Comparison of ENCODE assay signal across 10 cellular contexts in genomic region chr3:71512000-71512399, GRCh38.
A peak's percentile ranks its signal among the peaks of the same experiment; 100 is the strongest.
DNase-seq lines count a peak whose midpoint lies in the region; ATAC-seq and TF ChIP-seq lines count a peak whose summit lies in the region.
"Had no signal": no experiment of that assay in that cellular context is flagged by ENCODE, and none has a peak within 500 bp of the region (broad histone marks: within the 10 kb centered on the region; RNA-seq: fewer than 3 reads in every experiment).

No MANE protein-coding gene starts in this region.

- no peak overlapping the region for H2AK5ac ChIP-seq in H9 (ENCODE audit: insufficient read length, low read length)

- no peak overlapping the region for H3T11ph ChIP-seq in H9 (ENCODE audit: low read length)

- H3K27me3 Mint-ChIP-seq in H9 (ENCODE audit: low read depth) = no peaks in the 10 kb centered on the region

- H3K4me1 ChIP-seq in H9 (ENCODE audit: insufficient read depth, low read length) = 0 out of 2 replicates have a peak, but pooled peaks cover 3% of the 10 kb centered on the region
- H3K4me1 ChIP-seq in HAP-1 = peaks cover 12% of the 10 kb centered on the region

- peaks cover 19 to 22% of the 10 kb centered on the region in 2 experiments for H3K4me1 Mint-ChIP-seq in H9

- no peaks in the 10 kb centered on the region for H3K9me3 ChIP-seq in H9 (ENCODE audit: control insufficient read depth, low read depth, low read length)
- H3K9me3 ChIP-seq in HAP-1 = no peaks in the 10 kb centered on the region

- H3K23ac ChIP-seq in H9 (ENCODE audit: insufficient read length, low read depth, low read length) = no peak overlapping the region

- H3K27ac ChIP-seq in H9 (ENCODE audit: insufficient read length, low read depth, low read length) = no peak overlapping the region
- H3K27ac ChIP-seq: cardiac muscle cell had no signal

- no peaks in the 10 kb centered on the region for H3K36me3 ChIP-seq in HAP-1 (replicated peaks)
- H3K36me3 ChIP-seq: cardiac muscle cell had no signal

- no peak overlapping the region for H2BK5ac ChIP-seq in H9 (ENCODE audit: insufficient read length, low read length)

- peak; percentile 81 for ATAC-seq in left colon

- H3K4me2 ChIP-seq in H9 (ENCODE audit: insufficient read depth, insufficient read length, low read length) = no peak overlapping the region

- no peak overlapping the region for H4K91ac ChIP-seq in H9 (ENCODE audit: insufficient read length, low read depth, low read length)

- peak; percentile 46; the same call in 2 of the 3 replicates for TF ChIP-seq CTCF in GM12872 (IDR thresholded peaks at IDR 0.05; ENCODE audit: insufficient read depth, low read depth, low read length)
- TF ChIP-seq CTCF in H9 (conservative IDR thresholded peaks at IDR 0.05) = peak; percentile 74

- no peaks in the 10 kb centered on the region for H3K9me3 Mint-ChIP-seq in H9

- H3K79me2 ChIP-seq in H9 (ENCODE audit: insufficient read depth, low read length) = no peaks in the 10 kb centered on the region

- H3K56ac ChIP-seq in H9 (ENCODE audit: insufficient read length, low read depth, low read length) = no peak overlapping the region

- no peak overlapping the region for H2BK20ac ChIP-seq in H9 (ENCODE audit: low read depth, low read length, poor library complexity, severe bottlenecking)

- H3K4me3 ChIP-seq in HAP-1 = no peak overlapping the region
- H3K4me3 ChIP-seq: cardiac muscle cell, skin epidermis had no signal

- H3K4me3 Mint-ChIP-seq in H9 = no peak overlapping the region

- no peaks in the 10 kb centered on the region for H3K23me2 ChIP-seq in H9 (ENCODE audit: insufficient read length, low read depth, low read length, poor library complexity, severe bottlenecking)

- DNase-seq in H9 = peak; percentile 46
- peak; percentile 32 for DNase-seq in activated CD4-positive, alpha-beta T cell treated with anti-CD3 and anti-CD28 coated beads for 48 hours
- DNase-seq in left colon = peak in 1 of 2 donors; percentile 17
- DNase-seq in NCI-H1105 (lab: John Stamatoyannopoulos, UW) = no peak
- no peak for DNase-seq in HK-2 (ENCODE audit: unreplicated experiment)
- no peak for DNase-seq in HAP-1 (ENCODE audit: low spot score in 2 of 2)
- DNase-seq in posterior vena cava (ENCODE audit: low spot score) = no peak

- no peak overlapping the region for H2BK15ac ChIP-seq in H9 (ENCODE audit: low read depth, low read length)

- in situ Hi-C loops in HAP-1 (cut with MboI; ENCODE audit: low sequenced_read_pairs) = no loop called here

- no peak overlapping the region for H3K9ac ChIP-seq in H9 (ENCODE audit: extremely low read depth, insufficient read length, low read length)

- H3K27me3 ChIP-seq in H9 (ENCODE audit: insufficient read depth, low read length) (no peaks in the 10 kb centered on the region), HAP-1 (ENCODE audit: low read depth) (no peaks in the 10 kb centered on the region)
- H3K27me3 ChIP-seq: cardiac muscle cell had no signal

- H3K36me3 Mint-ChIP-seq in H9 (ENCODE audit: insufficient read depth in 1 of 3, low read depth in 3 of 3) = no peaks in the 10 kb centered on the region

- no peak overlapping the region for H2AFZ ChIP-seq in H9 (ENCODE audit: low read length)

- no peak overlapping the region for H3K4ac ChIP-seq in H9 (ENCODE audit: low read depth, low read length)

- intact Hi-C loops in left colon (cut with DNase I, micrococcal nuclease) = no loop called here
- intact Hi-C loops in posterior vena cava (cut with DNase I) = no loop called here

- no peaks in the 10 kb centered on the region for H3K79me1 ChIP-seq in H9 (ENCODE audit: insufficient read depth, low read depth, low read length, poor library complexity, severe bottlenecking)

- H3K27ac Mint-ChIP-seq in H9 = no peak overlapping the region; a peak in 1 of 7 replicates

- no peaks in the 10 kb centered on the region for H4K20me1 ChIP-seq in H9 (ENCODE audit: control insufficient read depth, insufficient read depth, insufficient read length)

- no peak overlapping the region for H2BK120ac ChIP-seq in H9 (ENCODE audit: low read depth, low read length, poor library complexity, severe bottlenecking)

- H4K8ac ChIP-seq in H9 (replicated peaks; ENCODE audit: insufficient read length, low read depth, low read length) = no peak overlapping the region

- H4K5ac ChIP-seq in H9 (ENCODE audit: insufficient read length, low read depth, low read length) = no peak overlapping the region

- WGBS in H9 (ENCODE audit: extremely low coverage, insufficient read length, low lambda C conversion rate) = no CpG with 5 or more reads among the region's 3 CpGs

- H2BK12ac ChIP-seq in H9 (ENCODE audit: insufficient read length, low read depth, low read length) = no peak overlapping the region

- H3K14ac ChIP-seq in H9 (ENCODE audit: insufficient read depth, low read length) = no peak overlapping the region

- no peak overlapping the region for H3K18ac ChIP-seq in H9 (ENCODE audit: insufficient read length, low read depth, low read length)

Comparison
In these comparisons a context has a peak if more than half of its experiments do, and no peak if none do; other contexts are left out.
1. DNase-seq: peak in H9 (single experiment) and activated CD4-positive, alpha-beta T cell treated with anti-CD3 and anti-CD28 coated beads for 48 hours (single experiment); none in NCI-H1105 (single experiment), HK-2 (single experiment), HAP-1 (0 of 2) and posterior vena cava (single experiment).